Comparison of ENCODE assay signal across 1 cellular context in the genomic region with DNA sequence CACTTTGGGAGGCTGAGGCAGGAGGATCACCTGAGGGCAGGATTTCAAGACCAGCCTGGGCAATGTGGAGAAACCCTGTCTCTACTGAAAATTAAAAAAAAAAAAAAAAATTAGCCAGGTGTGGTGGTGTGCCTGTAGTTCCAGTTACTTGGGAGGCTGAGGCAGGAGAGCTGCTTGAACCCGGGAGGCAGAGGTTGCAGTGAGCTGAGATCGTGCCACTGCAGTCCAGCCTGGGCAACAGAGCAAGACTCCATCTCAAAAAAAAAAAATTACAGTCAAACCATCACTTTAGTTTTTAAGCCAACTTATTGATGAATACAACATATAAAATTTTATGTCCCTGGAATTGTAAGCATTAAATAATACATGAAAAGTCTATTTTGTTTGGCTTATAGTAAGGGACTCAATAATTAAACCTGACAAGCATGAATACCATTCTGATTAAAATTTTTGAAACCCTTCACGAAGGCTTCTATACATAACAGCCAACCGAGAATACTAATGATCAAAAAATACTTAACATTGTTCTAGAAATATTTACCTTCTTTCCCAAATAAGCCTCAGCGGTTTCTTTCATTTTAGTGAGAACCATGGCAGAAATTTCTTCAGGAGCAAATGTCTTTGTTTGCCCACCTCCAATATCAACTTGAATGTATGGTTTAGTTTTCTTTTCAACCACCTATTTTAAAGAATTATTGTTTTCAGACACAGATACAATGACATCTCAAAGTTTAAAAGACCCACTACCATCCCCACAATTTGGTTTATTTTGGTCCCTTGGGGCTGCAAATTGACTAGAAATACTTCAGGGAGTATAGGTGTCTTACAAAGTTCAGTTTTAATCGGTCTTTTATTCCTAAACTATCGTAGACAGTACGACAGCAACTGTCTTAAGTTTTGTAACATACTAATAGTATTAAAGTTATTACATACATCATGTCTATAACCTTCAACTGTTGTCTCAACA.
TF ChIP-seq lines count a peak whose summit lies in the region.

No MANE protein-coding gene starts in this region.

TF ChIP-seq in K562, 482 proteins besides CTCF, POLR2A, EP300 and RAD21 (continues in another document):
- TF ChIP-seq SAFB2 (IDR thresholded peaks at IDR 0.05; ENCODE audit: borderline replicate concordance, low read depth, low read length, severe bottlenecking) = no peak
- no peak for TF ChIP-seq ZNF274 (IDR thresholded peaks at IDR 0.05; ENCODE audit: borderline replicate concordance, low read depth, low read length)
- no peak for TF ChIP-seq CSDE1 (IDR thresholded peaks at IDR 0.05)
- TF ChIP-seq ZNF121 (CRISPR knock-in tag; conservative IDR thresholded peaks at IDR 0.05) = peak; percentile 53
- TF ChIP-seq SPI1 (IDR thresholded peaks at IDR 0.05; ENCODE audit: borderline replicate concordance, low read depth, low read length) = no peak
- TF ChIP-seq, protein P1, sequence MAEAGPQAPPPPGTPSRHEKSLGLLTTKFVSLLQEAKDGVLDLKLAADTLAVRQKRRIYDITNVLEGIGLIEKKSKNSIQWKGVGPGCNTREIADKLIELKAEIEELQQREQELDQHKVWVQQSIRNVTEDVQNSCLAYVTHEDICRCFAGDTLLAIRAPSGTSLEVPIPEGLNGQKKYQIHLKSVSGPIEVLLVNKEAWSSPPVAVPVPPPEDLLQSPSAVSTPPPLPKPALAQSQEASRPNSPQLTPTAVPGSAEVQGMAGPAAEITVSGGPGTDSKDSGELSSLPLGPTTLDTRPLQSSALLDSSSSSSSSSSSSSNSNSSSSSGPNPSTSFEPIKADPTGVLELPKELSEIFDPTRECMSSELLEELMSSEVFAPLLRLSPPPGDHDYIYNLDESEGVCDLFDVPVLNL (CRISPR knock-in tag; IDR thresholded peaks at IDR 0.05; ENCODE audit: low read depth) = no peak
- peak; percentile 71 for TF ChIP-seq POLR2G (IDR thresholded peaks at IDR 0.05; ENCODE audit: low read depth, low read length)
- TF ChIP-seq GABPA (tag; conservative IDR thresholded peaks at IDR 0.05; ENCODE audit: low read depth) = no peak
- TF ChIP-seq CEBPB (tag; IDR thresholded peaks at IDR 0.05) = no peak
- TF ChIP-seq, protein P2, sequence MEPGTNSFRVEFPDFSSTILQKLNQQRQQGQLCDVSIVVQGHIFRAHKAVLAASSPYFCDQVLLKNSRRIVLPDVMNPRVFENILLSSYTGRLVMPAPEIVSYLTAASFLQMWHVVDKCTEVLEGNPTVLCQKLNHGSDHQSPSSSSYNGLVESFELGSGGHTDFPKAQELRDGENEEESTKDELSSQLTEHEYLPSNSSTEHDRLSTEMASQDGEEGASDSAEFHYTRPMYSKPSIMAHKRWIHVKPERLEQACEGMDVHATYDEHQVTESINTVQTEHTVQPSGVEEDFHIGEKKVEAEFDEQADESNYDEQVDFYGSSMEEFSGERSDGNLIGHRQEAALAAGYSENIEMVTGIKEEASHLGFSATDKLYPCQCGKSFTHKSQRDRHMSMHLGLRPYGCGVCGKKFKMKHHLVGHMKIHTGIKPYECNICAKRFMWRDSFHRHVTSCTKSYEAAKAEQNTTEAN (CRISPR knock-in tag; IDR thresholded peaks at IDR 0.05) = no peak
- TF ChIP-seq TCF7 (IDR thresholded peaks at IDR 0.05; ENCODE audit: borderline replicate concordance) = no peak
- TF ChIP-seq GATAD2B (IDR thresholded peaks at IDR 0.05; ENCODE audit: borderline replicate concordance) = no peak
- TF ChIP-seq ZNF12 (CRISPR knock-in tag; IDR thresholded peaks at IDR 0.05) = no peak
- TF ChIP-seq ZNF224 (CRISPR knock-in tag; IDR thresholded peaks at IDR 0.05) = no peak
- no peak for TF ChIP-seq TBP (optimal IDR thresholded peaks at IDR 0.05; ENCODE audit: low read depth, low read length)
- TF ChIP-seq, protein P3, sequence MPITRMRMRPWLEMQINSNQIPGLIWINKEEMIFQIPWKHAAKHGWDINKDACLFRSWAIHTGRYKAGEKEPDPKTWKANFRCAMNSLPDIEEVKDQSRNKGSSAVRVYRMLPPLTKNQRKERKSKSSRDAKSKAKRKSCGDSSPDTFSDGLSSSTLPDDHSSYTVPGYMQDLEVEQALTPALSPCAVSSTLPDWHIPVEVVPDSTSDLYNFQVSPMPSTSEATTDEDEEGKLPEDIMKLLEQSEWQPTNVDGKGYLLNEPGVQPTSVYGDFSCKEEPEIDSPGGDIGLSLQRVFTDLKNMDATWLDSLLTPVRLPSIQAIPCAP (CRISPR knock-in tag; IDR thresholded peaks at IDR 0.05; ENCODE audit: borderline replicate concordance) = no peak
- no peak for TF ChIP-seq TCFL5 (CRISPR knock-in tag; conservative IDR thresholded peaks at IDR 0.05)
- no peak for TF ChIP-seq TRIM28 (IDR thresholded peaks at IDR 0.05)
- no peak for TF ChIP-seq RUNX1 (IDR thresholded peaks at IDR 0.05; ENCODE audit: low read depth)
- TF ChIP-seq ZFPM2 (CRISPR knock-in tag; IDR thresholded peaks at IDR 0.05) = peak; percentile 15; the same call in 1 of the 2 replicates
- no peak for TF ChIP-seq ZNF583 (CRISPR knock-in tag; IDR thresholded peaks at IDR 0.05)
- TF ChIP-seq ZNF133 (CRISPR knock-in tag; IDR thresholded peaks at IDR 0.05) = no peak
- TF ChIP-seq ZNF140 (CRISPR knock-in tag; IDR thresholded peaks at IDR 0.05) = 0 out of 2 replicates have a peak, but pooled peaks have one; percentile 4
- TF ChIP-seq CEBPG (CRISPR knock-in tag; IDR thresholded peaks at IDR 0.05) = no peak
- no peak for TF ChIP-seq CEBPG (tag; conservative IDR thresholded peaks at IDR 0.05 in 1 of 2, IDR thresholded peaks at IDR 0.05 in 1 of 2)
- TF ChIP-seq C11orf30 (IDR thresholded peaks at IDR 0.05; ENCODE audit: low read depth) = no peak
- no peak for TF ChIP-seq ZNF586 (CRISPR knock-in tag; conservative IDR thresholded peaks at IDR 0.05)
- no peak for TF ChIP-seq NCOR1 (IDR thresholded peaks at IDR 0.05)
- TF ChIP-seq, protein P4, sequence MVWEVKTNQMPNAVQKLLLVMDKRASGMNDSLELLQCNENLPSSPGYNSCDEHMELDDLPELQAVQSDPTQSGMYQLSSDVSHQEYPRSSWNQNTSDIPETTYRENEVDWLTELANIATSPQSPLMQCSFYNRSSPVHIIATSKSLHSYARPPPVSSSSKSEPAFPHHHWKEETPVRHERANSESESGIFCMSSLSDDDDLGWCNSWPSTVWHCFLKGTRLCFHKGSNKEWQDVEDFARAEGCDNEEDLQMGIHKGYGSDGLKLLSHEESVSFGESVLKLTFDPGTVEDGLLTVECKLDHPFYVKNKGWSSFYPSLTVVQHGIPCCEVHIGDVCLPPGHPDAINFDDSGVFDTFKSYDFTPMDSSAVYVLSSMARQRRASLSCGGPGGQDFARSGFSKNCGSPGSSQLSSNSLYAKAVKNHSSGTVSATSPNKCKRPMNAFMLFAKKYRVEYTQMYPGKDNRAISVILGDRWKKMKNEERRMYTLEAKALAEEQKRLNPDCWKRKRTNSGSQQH (CRISPR knock-in tag; IDR thresholded peaks at IDR 0.05) = peak; percentile 26; the same call in 1 of the 2 replicates
- TF ChIP-seq ZNF134 (CRISPR knock-in tag; conservative IDR thresholded peaks at IDR 0.05) = no peak
- TF ChIP-seq TEAD4 (IDR thresholded peaks at IDR 0.05; ENCODE audit: low read length) = 0 out of 2 replicates have a peak, but pooled peaks have one; percentile 1
- no peak for TF ChIP-seq TEAD4 (CRISPR knock-in tag; IDR thresholded peaks at IDR 0.05; ENCODE audit: borderline replicate concordance)
- 0 out of 4 replicates have a peak, but pooled peaks of 1 of the 2 experiments have one; percentile 17 for TF ChIP-seq TBL1XR1 (IDR thresholded peaks at IDR 0.05; ENCODE audit: low read length in 2 of 2)
- no peak for TF ChIP-seq NFIX (CRISPR knock-in tag; IDR thresholded peaks at IDR 0.05; ENCODE audit: low read depth)
- TF ChIP-seq BRCA1 (IDR thresholded peaks at IDR 0.05) = no peak
- no peak for TF ChIP-seq BRCA1 (CRISPR knock-in tag; IDR thresholded peaks at IDR 0.05)
- no peak for TF ChIP-seq SRSF9 (IDR thresholded peaks at IDR 0.05; ENCODE audit: borderline replicate concordance, low read depth, low read length)
- peak; percentile 4; the same call in 1 of the 2 replicates for TF ChIP-seq RBFOX2 (IDR thresholded peaks at IDR 0.05; ENCODE audit: low read depth, low read length)
- TF ChIP-seq HDGF (IDR thresholded peaks at IDR 0.05) = no peak
- peak; percentile 98 for TF ChIP-seq RBM22 (IDR thresholded peaks at IDR 0.05; ENCODE audit: low read depth, low read length, poor library complexity, severe bottlenecking)
- TF ChIP-seq ZNF76 (CRISPR knock-in tag; IDR thresholded peaks at IDR 0.05; ENCODE audit: borderline replicate concordance) = no peak
- TF ChIP-seq MTA1 (IDR thresholded peaks at IDR 0.05; ENCODE audit: borderline replicate concordance) = no peak
- TF ChIP-seq, protein P5, sequence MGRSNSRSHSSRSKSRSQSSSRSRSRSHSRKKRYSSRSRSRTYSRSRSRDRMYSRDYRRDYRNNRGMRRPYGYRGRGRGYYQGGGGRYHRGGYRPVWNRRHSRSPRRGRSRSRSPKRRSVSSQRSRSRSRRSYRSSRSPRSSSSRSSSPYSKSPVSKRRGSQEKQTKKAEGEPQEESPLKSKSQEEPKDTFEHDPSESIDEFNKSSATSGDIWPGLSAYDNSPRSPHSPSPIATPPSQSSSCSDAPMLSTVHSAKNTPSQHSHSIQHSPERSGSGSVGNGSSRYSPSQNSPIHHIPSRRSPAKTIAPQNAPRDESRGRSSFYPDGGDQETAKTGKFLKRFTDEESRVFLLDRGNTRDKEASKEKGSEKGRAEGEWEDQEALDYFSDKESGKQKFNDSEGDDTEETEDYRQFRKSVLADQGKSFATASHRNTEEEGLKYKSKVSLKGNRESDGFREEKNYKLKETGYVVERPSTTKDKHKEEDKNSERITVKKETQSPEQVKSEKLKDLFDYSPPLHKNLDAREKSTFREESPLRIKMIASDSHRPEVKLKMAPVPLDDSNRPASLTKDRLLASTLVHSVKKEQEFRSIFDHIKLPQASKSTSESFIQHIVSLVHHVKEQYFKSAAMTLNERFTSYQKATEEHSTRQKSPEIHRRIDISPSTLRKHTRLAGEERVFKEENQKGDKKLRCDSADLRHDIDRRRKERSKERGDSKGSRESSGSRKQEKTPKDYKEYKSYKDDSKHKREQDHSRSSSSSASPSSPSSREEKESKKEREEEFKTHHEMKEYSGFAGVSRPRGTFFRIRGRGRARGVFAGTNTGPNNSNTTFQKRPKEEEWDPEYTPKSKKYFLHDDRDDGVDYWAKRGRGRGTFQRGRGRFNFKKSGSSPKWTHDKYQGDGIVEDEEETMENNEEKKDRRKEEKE (IDR thresholded peaks at IDR 0.05; ENCODE audit: borderline replicate concordance in 1 of 2, control insufficient read depth in 1 of 2, low read depth in 2 of 2, low read length in 1 of 2) = 0 out of 4 replicates have a peak, but pooled peaks of 1 of the 2 experiments have one; percentile 50
- TF ChIP-seq MYBL2 (IDR thresholded peaks at IDR 0.05; ENCODE audit: low read depth) = no peak
- TF ChIP-seq MYBL2 (CRISPR knock-in tag; IDR thresholded peaks at IDR 0.05; ENCODE audit: borderline replicate concordance) = no peak
- no peak for TF ChIP-seq ZC3H8 (IDR thresholded peaks at IDR 0.05)
- TF ChIP-seq CAMTA2 (CRISPR knock-in tag; conservative IDR thresholded peaks at IDR 0.05) = no peak
- TF ChIP-seq ELF2 (CRISPR knock-in tag; IDR thresholded peaks at IDR 0.05) = no peak
- no peak for TF ChIP-seq ZNF75A (CRISPR knock-in tag; IDR thresholded peaks at IDR 0.05)
- TF ChIP-seq HEY1 (CRISPR knock-in tag; IDR thresholded peaks at IDR 0.05; ENCODE audit: borderline replicate concordance) = no peak
- TF ChIP-seq, protein P6, sequence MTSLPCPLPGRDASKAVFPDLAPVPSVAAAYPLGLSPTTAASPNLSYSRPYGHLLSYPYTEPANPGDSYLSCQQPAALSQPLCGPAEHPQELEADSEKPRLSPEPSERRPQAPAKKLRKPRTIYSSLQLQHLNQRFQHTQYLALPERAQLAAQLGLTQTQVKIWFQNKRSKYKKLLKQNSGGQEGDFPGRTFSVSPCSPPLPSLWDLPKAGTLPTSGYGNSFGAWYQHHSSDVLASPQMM (CRISPR knock-in tag; IDR thresholded peaks at IDR 0.05) = no peak
- TF ChIP-seq SAP30 (IDR thresholded peaks at IDR 0.05; ENCODE audit: borderline replicate concordance, insufficient read depth, low read depth, low read length, poor library complexity, severe bottlenecking) = no peak
- TF ChIP-seq RBM34 (IDR thresholded peaks at IDR 0.05; ENCODE audit: borderline replicate concordance, insufficient read depth, low read length) = no peak
- no peak for TF ChIP-seq TAF15 (IDR thresholded peaks at IDR 0.05; ENCODE audit: low read depth, low read length)
- TF ChIP-seq, protein P7, sequence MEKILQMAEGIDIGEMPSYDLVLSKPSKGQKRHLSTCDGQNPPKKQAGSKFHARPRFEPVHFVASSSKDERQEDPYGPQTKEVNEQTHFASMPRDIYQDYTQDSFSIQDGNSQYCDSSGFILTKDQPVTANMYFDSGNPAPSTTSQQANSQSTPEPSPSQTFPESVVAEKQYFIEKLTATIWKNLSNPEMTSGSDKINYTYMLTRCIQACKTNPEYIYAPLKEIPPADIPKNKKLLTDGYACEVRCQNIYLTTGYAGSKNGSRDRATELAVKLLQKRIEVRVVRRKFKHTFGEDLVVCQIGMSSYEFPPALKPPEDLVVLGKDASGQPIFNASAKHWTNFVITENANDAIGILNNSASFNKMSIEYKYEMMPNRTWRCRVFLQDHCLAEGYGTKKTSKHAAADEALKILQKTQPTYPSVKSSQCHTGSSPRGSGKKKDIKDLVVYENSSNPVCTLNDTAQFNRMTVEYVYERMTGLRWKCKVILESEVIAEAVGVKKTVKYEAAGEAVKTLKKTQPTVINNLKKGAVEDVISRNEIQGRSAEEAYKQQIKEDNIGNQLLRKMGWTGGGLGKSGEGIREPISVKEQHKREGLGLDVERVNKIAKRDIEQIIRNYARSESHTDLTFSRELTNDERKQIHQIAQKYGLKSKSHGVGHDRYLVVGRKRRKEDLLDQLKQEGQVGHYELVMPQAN (IDR thresholded peaks at IDR 0.05; ENCODE audit: borderline replicate concordance) = no peak
- TF ChIP-seq, protein P8, sequence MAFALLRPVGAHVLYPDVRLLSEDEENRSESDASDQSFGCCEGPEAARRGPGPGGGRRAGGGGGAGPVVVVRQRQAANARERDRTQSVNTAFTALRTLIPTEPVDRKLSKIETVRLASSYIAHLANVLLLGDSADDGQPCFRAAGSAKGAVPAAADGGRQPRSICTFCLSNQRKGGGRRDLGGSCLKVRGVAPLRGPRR (CRISPR knock-in tag; IDR thresholded peaks at IDR 0.05) = no peak
- TF ChIP-seq CHD1 (IDR thresholded peaks at IDR 0.05; ENCODE audit: low read length) = peak; percentile 25
- TF ChIP-seq, protein P9, sequence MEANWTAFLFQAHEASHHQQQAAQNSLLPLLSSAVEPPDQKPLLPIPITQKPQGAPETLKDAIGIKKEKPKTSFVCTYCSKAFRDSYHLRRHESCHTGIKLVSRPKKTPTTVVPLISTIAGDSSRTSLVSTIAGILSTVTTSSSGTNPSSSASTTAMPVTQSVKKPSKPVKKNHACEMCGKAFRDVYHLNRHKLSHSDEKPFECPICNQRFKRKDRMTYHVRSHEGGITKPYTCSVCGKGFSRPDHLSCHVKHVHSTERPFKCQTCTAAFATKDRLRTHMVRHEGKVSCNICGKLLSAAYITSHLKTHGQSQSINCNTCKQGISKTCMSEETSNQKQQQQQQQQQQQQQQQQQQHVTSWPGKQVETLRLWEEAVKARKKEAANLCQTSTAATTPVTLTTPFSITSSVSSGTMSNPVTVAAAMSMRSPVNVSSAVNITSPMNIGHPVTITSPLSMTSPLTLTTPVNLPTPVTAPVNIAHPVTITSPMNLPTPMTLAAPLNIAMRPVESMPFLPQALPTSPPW (CRISPR knock-in tag; IDR thresholded peaks at IDR 0.05) = no peak
- no peak for TF ChIP-seq BRF1 (IDR thresholded peaks at IDR 0.05; ENCODE audit: borderline replicate concordance, extremely low read depth, insufficient read length)
- TF ChIP-seq LEF1 (IDR thresholded peaks at IDR 0.05) = no peak
- no peak for TF ChIP-seq NUFIP1 (IDR thresholded peaks at IDR 0.05; ENCODE audit: partially characterized antibody)
- TF ChIP-seq PHF21A (IDR thresholded peaks at IDR 0.05; ENCODE audit: borderline replicate concordance, low read depth) = no peak
- no peak for TF ChIP-seq SMAD2 (IDR thresholded peaks at IDR 0.05; ENCODE audit: low read depth, low read length)
